Comparison of ENCODE assay signal across 14 cellular contexts in genomic region chrX:135389243-135389642, GRCh38.
"Had no signal": no experiment of that assay in that cellular context is flagged by ENCODE, and none has a peak within 500 bp of the region (broad histone marks: within the 10 kb centered on the region; RNA-seq: fewer than 3 reads in every experiment).

No MANE protein-coding gene starts in this region.

- H3K9me3 ChIP-seq: gastroesophageal sphincter, heart right ventricle, ovary, stomach, thoracic aorta, upper lobe of right lung had no signal

- H3K36me3 ChIP-seq: gastroesophageal sphincter, heart right ventricle, ovary, stomach, thoracic aorta, upper lobe of right lung had no signal

- H3K4me1 ChIP-seq: gastroesophageal sphincter, heart right ventricle, stomach, upper lobe of right lung had no signal

- ATAC-seq: gastroesophageal sphincter; heart right ventricle; naive thymus-derived CD4-positive, alpha-beta T cell; sciatic nerve; upper lobe of right lung had no signal

- H3K4me3 Mint-ChIP-seq: naive thymus-derived CD4-positive, alpha-beta T cell had no signal

- DNase-seq: activated CD4-positive, alpha-beta T cell treated with anti-CD3 and anti-CD28 coated beads, Interleukin-2, amount 50 U/mL, for 48 hours; activated CD4-positive, CD25-positive, alpha-beta regulatory T cell treated with anti-CD3 and anti-CD28 coated beads, Interleukin-2, amount 50 U/mL, for 72 hours; activated T-cell treated with anti-CD3 and anti-CD28 coated beads, Interleukin-2, amount 50 U/mL, for 1 hour; cortex of kidney; effector memory CD4-positive, alpha-beta T cell; heart right ventricle; naive thymus-derived CD4-positive, alpha-beta T cell; ovary; stomach; T-helper 9 cell; upper lobe of right lung had no signal

- H3K4me3 ChIP-seq: gastroesophageal sphincter, heart right ventricle, ovary, stomach, thoracic aorta, upper lobe of right lung had no signal

- H3K27ac ChIP-seq: gastroesophageal sphincter, heart right ventricle, ovary, stomach, thoracic aorta, upper lobe of right lung had no signal

- H3K27me3 ChIP-seq: gastroesophageal sphincter, heart right ventricle, ovary, stomach, upper lobe of right lung had no signal

- H3K27me3 Mint-ChIP-seq: naive thymus-derived CD4-positive, alpha-beta T cell had no signal
